ENCODE assay signal across 8 cellular contexts in genomic region chr18:712401-713134, GRCh38. TPM values are rescaled to one million over a fixed set of nuclear protein-coding genes. Genes with fewer than 3 reads are reported as not detected.
DNase-seq lines count a peak whose midpoint lies in the region; ATAC-seq and TF ChIP-seq lines count a peak whose summit lies in the region.

A gene with protein sequence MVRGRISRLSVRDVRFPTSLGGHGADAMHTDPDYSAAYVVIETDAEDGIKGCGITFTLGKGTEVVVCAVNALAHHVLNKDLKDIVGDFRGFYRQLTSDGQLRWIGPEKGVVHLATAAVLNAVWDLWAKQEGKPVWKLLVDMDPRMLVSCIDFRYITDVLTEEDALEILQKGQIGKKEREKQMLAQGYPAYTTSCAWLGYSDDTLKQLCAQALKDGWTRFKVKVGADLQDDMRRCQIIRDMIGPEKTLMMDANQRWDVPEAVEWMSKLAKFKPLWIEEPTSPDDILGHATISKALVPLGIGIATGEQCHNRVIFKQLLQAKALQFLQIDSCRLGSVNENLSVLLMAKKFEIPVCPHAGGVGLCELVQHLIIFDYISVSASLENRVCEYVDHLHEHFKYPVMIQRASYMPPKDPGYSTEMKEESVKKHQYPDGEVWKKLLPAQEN (minus strand): TSS chr18:712630. CDS start chr18:712587, 43 bp downstream.

- H3K36me3 ChIP-seq in left lung = peaks cover 0 to 3% of the 10 kb centered on the region in 2 donors

- no peaks in the 10 kb centered on the region for H3K9me3 Mint-ChIP-seq in dendritic cell treated with granulocyte-macrophage colony-stimulating factor and Interleukin-4, amounts not matched to agents 40 ng/mL and 50 ng/mL, for 4 days

- peaks cover 18% of the 10 kb centered on the region for H3K4me1 Mint-ChIP-seq in dendritic cell treated with granulocyte-macrophage colony-stimulating factor and Interleukin-4, amounts not matched to agents 40 ng/mL and 50 ng/mL, for 4 days (ENCODE audit: low read depth)

- peak within 1 kb of the TSS; percentile 80 for H3K4me3 Mint-ChIP-seq in dendritic cell treated with granulocyte-macrophage colony-stimulating factor and Interleukin-4, amounts not matched to agents 40 ng/mL and 50 ng/mL, for 4 days

- peaks cover 28% of the 10 kb centered on the region for H3K27me3 Mint-ChIP-seq in dendritic cell treated with granulocyte-macrophage colony-stimulating factor and Interleukin-4, amounts not matched to agents 40 ng/mL and 50 ng/mL, for 4 days

- peak within 1 kb of the TSS; percentile 80 for H3K27ac Mint-ChIP-seq in dendritic cell treated with granulocyte-macrophage colony-stimulating factor and Interleukin-4, amounts not matched to agents 40 ng/mL and 50 ng/mL, for 4 days

- TF ChIP-seq CTCF in 22Rv1 (IDR thresholded peaks at IDR 0.05) = peak; percentile 92
- peak; percentile 83 to 89 for TF ChIP-seq CTCF in left lung (IDR thresholded peaks at IDR 0.05)

- H3K27me3 ChIP-seq in left lung = peaks cover 0 to 9% of the 10 kb centered on the region in 2 donors

- peaks cover 17% of the 10 kb centered on the region for H3K36me3 Mint-ChIP-seq in dendritic cell treated with granulocyte-macrophage colony-stimulating factor and Interleukin-4, amounts not matched to agents 40 ng/mL and 50 ng/mL, for 4 days (ENCODE audit: low read depth)

- intact Hi-C loops in dendritic cell treated with granulocyte-macrophage colony-stimulating factor and Interleukin-4, amounts not matched to agents 40 ng/mL and 50 ng/mL, for 4 days (cut with micrococcal nuclease) = loop anchor here (5.0 to 10.0 kb wide), 2 partner anchors 90 to 448 kb away; partner anchors contain the start of gene THOC1
- intact Hi-C loops in left lung (cut with DNase I) = no loop called here

- DNase-seq in NCI-H2227 (lab: John Stamatoyannopoulos, UW; ENCODE audit: unreplicated experiment) (peak; percentile 91), left lung (peak; percentile 85 to 93)
- peak; percentile 69 for DNase-seq in activated CD4-positive, alpha-beta T cell treated with anti-CD3 and anti-CD28 coated beads, Interleukin-2, amount 50 U/mL, for 1 hour
- DNase-seq in stimulated activated CD4-positive, alpha-beta T cell treated with anti-CD3 and anti-CD28 coated beads, Interleukin-2, amount 100 ng/mL, for 48 hours = peak; percentile 79 to 93

- H3K27ac ChIP-seq in 22Rv1 = peak within 1 kb of the TSS; percentile 88
- peak within 1 kb of the TSS; percentile 83 to 85 for H3K27ac ChIP-seq in left lung

- no peaks in the 10 kb centered on the region for H3K9me3 ChIP-seq in left lung

- ATAC-seq in GM18502 (IDR thresholded peaks at IDR 0.05; ENCODE audit: poor library complexity, unreplicated experiment) = peak; percentile 88
- peak; percentile 74 for ATAC-seq in HG02943 (IDR thresholded peaks at IDR 0.05; ENCODE audit: low read depth, unreplicated experiment)
- ATAC-seq in left lung = peak; percentile 95

- peak within 1 kb of the TSS; percentile 48 to 62 for H3K4me3 ChIP-seq in left lung

- H3K4me1 ChIP-seq in left lung = peaks cover 7 to 21% of the 10 kb centered on the region in 2 donors

RNA-seq across cellular contexts. Expression of the gene that starts here (rescaled TPM):
- 10 to 100 TPM; 72.7 to 96.7 TPM for total RNA-seq in left lung

Comparison
In these comparisons a context has a peak if more than half of its experiments do, and no peak if none do; other contexts are left out.
1. Peak in every context shown above with its lines: DNase-seq, ATAC-seq, H3K4me3 ChIP-seq and H3K27ac ChIP-seq.